16 cellular contexts compared by ENCODE assay signal in genomic region chr5:133466551-133467324, GRCh38.
DNase-seq lines count a peak whose midpoint lies in the region; ATAC-seq, FAIRE-seq and TF ChIP-seq lines count a peak whose summit lies in the region.
"Had no signal": no experiment of that assay in that cellular context is flagged by ENCODE, and none has a peak within 500 bp of the region (broad histone marks: within the 10 kb centered on the region; RNA-seq: fewer than 3 reads in every experiment).

No MANE protein-coding gene starts in this region.

- H3K9me3 ChIP-seq in KOPT-K1 (ENCODE audit: insufficient read depth, low read length, poor library complexity, severe bottlenecking): no peaks in the 10 kb centered on the region
- no peaks in the 10 kb centered on the region for H3K9me3 ChIP-seq in gastroesophageal sphincter

- H3K4me1 ChIP-seq in gastroesophageal sphincter: no peaks in the 10 kb centered on the region

- DNase-seq in left ventricle myocardium superior (no peak), Right ventricle myocardium inferior (ENCODE audit: missing footprints) (no peak), mesenteric fat pad (ENCODE audit: low spot score) (peak; percentile 81), urothelium cell line (ENCODE audit: low spot score) (no peak), cortex of kidney (lab: John Stamatoyannopoulos, UW) (no peak), SIG-M5 (lab: John Stamatoyannopoulos, UW) (no peak)
- DNase-seq: CD4-positive, CD25-positive, alpha-beta regulatory T cell; GF-D8; GOT3; NCI-H2029; NCI-H510A; SHP77 had no signal

- no peaks in the 10 kb centered on the region for H3K36me3 ChIP-seq in KOPT-K1 (ENCODE audit: insufficient read depth, low read length)
- no peaks in the 10 kb centered on the region for H3K36me3 ChIP-seq in gastroesophageal sphincter

- peak; percentile 25 for ATAC-seq in left ventricle myocardium superior
- no peak for ATAC-seq in Right ventricle myocardium inferior
- no peak for ATAC-seq in gastroesophageal sphincter
- ATAC-seq: Panc1 had no signal

- TF ChIP-seq CTCF in gastroesophageal sphincter (IDR thresholded peaks at IDR 0.05): no peak

- TF ChIP-seq POLR2A in gastroesophageal sphincter (IDR thresholded peaks at IDR 0.05): no peak

- 84 to 85% methylated on average over 4 to 5 of the region's 5 CpGs for WGBS in gastroesophageal sphincter (ENCODE audit: low coverage in 1 of 2), 2 donors

- peak; percentile 99 for FAIRE-seq in urothelium cell line (lab: Jason Lieb, UNC)
- FAIRE-seq: D721Med had no signal

- H3K27ac ChIP-seq in KOPT-K1 (ENCODE audit: low read depth, low read length, poor library complexity, severe bottlenecking): peak overlapping the region; percentile 48
- H3K27ac ChIP-seq in gastroesophageal sphincter: no peak overlapping the region

- H3K27me3 ChIP-seq in gastroesophageal sphincter: peaks cover 1% of the 10 kb centered on the region

- intact Hi-C loops in left ventricle myocardium superior (cut with micrococcal nuclease) (no loop called here), Right ventricle myocardium inferior (cut with DNase I) (no loop called here)

- no peak overlapping the region for H3K4me3 ChIP-seq in gastroesophageal sphincter

- TF ChIP-seq EP300 in gastroesophageal sphincter (IDR thresholded peaks at IDR 0.05): no peak
